In the genomic region with DNA sequence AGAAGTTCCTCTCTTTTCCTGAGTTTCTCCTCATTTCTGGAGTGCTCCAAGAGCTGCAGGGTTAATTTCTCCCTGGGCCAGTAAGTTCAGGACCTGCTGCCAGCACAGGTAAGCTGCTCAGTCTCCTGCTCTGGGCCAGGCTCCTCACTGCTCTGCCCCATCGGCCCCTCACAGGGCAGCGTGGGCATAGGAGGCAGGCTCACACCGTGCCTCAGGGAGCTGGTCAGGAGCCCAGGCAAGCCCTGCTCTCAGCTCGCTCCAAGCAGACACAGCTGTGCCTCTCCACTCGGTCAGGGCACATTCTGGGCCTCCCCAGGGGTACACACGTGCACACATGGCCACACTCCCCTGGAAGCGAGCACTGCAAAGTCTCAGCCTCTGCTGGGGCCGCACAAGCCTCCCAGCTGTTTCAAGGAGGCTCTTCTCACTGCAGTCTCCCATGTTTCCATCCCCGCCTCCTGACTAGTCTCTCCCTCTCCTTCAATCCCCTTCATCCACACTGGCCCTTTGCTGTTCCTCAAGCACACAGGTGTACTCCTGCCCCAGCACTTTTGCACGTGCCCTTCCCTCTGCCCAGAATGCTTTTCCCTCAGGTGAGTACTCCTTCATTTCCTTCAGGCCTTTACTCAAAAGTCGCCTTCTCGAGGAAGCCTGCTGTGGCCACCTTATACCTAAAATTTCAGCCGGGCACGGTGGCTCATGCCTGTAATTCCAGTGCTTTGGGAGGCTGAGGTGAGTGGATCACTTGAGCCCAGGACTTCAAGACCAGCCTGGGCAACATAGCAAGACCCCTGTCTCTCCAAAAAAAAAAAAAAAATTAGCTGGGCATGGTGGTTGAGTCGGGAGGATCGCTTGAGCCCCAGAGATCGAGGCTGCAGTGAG, we compare ENCODE assay signal across 18 cellular contexts.
"Had no signal": no experiment of that assay in that cellular context is flagged by ENCODE, and none has a peak within 500 bp of the region (broad histone marks: within the 10 kb centered on the region; RNA-seq: fewer than 3 reads in every experiment).

No MANE protein-coding gene starts in this region.

- H3K27me3 ChIP-seq: dorsolateral prefrontal cortex, suprapubic skin had no signal

- H3K4me3 Mint-ChIP-seq: activated naive CD4-positive, alpha-beta T cell treated with anti-CD3 and anti-CD28 coated beads for 36 hours; activated T-cell treated with anti-CD3 and anti-CD28 coated beads, Interleukin-2, amount 50 U/mL, for 4 hours; nephron; stimulated activated naive CD8-positive, alpha-beta T cell treated with anti-CD3 and anti-CD28 coated beads, Interleukin-15, Interleukin-2, amounts not matched to agents 100 ng/mL and 50 ng/mL, for 24 hours; type B pancreatic cell had no signal

- H3K9me3 Mint-ChIP-seq: activated T-cell treated with anti-CD3 and anti-CD28 coated beads, Interleukin-2, amount 50 U/mL, for 4 hours; brain; stimulated activated naive CD8-positive, alpha-beta T cell treated with anti-CD3 and anti-CD28 coated beads, Interleukin-15, Interleukin-2, amounts not matched to agents 100 ng/mL and 50 ng/mL, for 24 hours; type B pancreatic cell had no signal

- ATAC-seq: activated T-cell treated with anti-CD3 and anti-CD28 coated beads, Interleukin-2, amount 50 U/mL, for 4 hours; foreskin keratinocyte; left cardiac atrium had no signal

- H3K27ac Mint-ChIP-seq: activated naive CD4-positive, alpha-beta T cell treated with anti-CD3 and anti-CD28 coated beads for 36 hours; progenitor cell of endocrine pancreas; stimulated activated naive CD8-positive, alpha-beta T cell treated with anti-CD3 and anti-CD28 coated beads, Interleukin-15, Interleukin-2, amounts not matched to agents 100 ng/mL and 50 ng/mL, for 24 hours; type B pancreatic cell had no signal

- DNase-seq: activated CD4-positive, alpha-beta T cell treated with anti-CD3 and anti-CD28 coated beads, Interleukin-2, amount 50 U/mL, for 1 hour; activated CD4-positive, CD25-positive, alpha-beta regulatory T cell treated with anti-CD3 and anti-CD28 coated beads, Interleukin-2, amount 50 U/mL, for 72 hours; activated CD8-positive, alpha-beta memory T cell treated with anti-CD3 and anti-CD28 coated beads, Interleukin-2, amount 50 U/mL, for 4 hours; activated T-cell treated with anti-CD3 and anti-CD28 coated beads, Interleukin-2, amount 50 U/mL, for 4 hours; caudate nucleus; dorsolateral prefrontal cortex; foreskin keratinocyte; hippocampal formation; left cardiac atrium; occipital lobe; stimulated activated CD4-positive, alpha-beta T cell treated with anti-CD3 and anti-CD28 coated beads, Interleukin-2, amount 100 ng/mL, for 24 hours had no signal

- H3K4me3 ChIP-seq: dorsolateral prefrontal cortex, suprapubic skin had no signal

- H3K36me3 Mint-ChIP-seq: brain, type B pancreatic cell had no signal

- H3K27ac ChIP-seq: dorsolateral prefrontal cortex, foreskin keratinocyte, suprapubic skin had no signal

- H3K36me3 ChIP-seq: suprapubic skin had no signal

- H3K9me3 ChIP-seq: suprapubic skin had no signal

- H3K4me1 ChIP-seq: foreskin keratinocyte, suprapubic skin had no signal

- H3K27me3 Mint-ChIP-seq: brain; stimulated activated naive CD8-positive, alpha-beta T cell treated with anti-CD3 and anti-CD28 coated beads, Interleukin-15, Interleukin-2, amounts not matched to agents 100 ng/mL and 50 ng/mL, for 24 hours had no signal
